In the genomic region with DNA sequence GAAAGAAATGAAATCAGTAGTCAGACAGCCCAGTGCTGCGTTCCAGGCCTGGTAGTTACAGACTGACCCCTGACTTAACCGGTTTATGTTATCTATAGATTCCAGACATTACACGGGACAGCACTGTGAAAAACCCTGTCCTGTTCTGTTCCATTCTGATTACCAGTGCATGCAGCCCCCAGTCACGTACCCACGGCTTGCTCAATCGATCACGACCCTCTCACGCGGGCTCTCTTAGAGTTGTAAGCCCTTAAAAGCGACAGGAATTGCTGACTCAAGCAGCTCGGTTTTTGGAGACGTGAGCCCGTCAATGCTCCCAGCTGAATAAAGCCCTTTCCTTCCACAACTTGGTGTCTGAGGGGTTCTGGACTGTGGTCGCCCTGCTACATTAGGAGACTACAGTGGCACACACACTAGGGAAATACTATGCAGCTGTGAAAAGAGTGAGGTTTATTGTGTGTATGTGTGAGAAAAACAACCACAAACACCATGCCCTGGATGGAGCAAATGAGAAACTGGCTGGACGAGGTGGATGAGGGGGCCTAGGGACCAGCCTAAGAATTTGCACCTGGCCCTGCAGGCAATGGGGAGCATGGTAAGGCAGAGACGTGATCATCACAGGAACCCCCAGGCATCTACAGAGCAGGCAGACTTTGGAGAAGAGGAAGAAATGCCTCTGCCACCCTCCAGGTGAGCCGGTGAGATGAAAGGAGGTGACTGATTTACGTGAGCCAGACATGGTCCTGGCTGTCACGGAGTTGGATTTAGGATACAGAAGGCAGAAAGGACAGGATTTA, we compare ENCODE assay signal across 2 cellular contexts.
TF ChIP-seq lines count a peak whose summit lies in the region.

No MANE protein-coding gene starts in this region.

TF ChIP-seq in GM23338, 12 proteins besides CTCF, POLR2A, EP300 and RAD21:
- no peak for TF ChIP-seq JUNB (IDR thresholded peaks at IDR 0.05; ENCODE audit: unreplicated experiment)
- TF ChIP-seq, protein P1, sequence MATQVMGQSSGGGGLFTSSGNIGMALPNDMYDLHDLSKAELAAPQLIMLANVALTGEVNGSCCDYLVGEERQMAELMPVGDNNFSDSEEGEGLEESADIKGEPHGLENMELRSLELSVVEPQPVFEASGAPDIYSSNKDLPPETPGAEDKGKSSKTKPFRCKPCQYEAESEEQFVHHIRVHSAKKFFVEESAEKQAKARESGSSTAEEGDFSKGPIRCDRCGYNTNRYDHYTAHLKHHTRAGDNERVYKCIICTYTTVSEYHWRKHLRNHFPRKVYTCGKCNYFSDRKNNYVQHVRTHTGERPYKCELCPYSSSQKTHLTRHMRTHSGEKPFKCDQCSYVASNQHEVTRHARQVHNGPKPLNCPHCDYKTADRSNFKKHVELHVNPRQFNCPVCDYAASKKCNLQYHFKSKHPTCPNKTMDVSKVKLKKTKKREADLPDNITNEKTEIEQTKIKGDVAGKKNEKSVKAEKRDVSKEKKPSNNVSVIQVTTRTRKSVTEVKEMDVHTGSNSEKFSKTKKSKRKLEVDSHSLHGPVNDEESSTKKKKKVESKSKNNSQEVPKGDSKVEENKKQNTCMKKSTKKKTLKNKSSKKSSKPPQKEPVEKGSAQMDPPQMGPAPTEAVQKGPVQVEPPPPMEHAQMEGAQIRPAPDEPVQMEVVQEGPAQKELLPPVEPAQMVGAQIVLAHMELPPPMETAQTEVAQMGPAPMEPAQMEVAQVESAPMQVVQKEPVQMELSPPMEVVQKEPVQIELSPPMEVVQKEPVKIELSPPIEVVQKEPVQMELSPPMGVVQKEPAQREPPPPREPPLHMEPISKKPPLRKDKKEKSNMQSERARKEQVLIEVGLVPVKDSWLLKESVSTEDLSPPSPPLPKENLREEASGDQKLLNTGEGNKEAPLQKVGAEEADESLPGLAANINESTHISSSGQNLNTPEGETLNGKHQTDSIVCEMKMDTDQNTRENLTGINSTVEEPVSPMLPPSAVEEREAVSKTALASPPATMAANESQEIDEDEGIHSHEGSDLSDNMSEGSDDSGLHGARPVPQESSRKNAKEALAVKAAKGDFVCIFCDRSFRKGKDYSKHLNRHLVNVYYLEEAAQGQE (IDR thresholded peaks at IDR 0.05; ENCODE audit: unreplicated experiment), result no peak
- TF ChIP-seq EZH2 (IDR thresholded peaks at IDR 0.05; ENCODE audit: low read depth, unreplicated experiment), result no peak
- TF ChIP-seq CREB1 (CRISPR knock-in tag; IDR thresholded peaks at IDR 0.05; ENCODE audit: low read depth), result no peak

TF ChIP-seq in H1, 55 proteins besides CTCF, POLR2A, EP300 and RAD21:
- TF ChIP-seq JUND (IDR thresholded peaks at IDR 0.05; ENCODE audit: low read length) (no peak), CREB1 (IDR thresholded peaks at IDR 0.05) (no peak), CHD2 (IDR thresholded peaks at IDR 0.05; ENCODE audit: low read length) (no peak), EGR1 (IDR thresholded peaks at IDR 0.05; ENCODE audit: borderline replicate concordance, low read depth, low read length) (no peak), TEAD4 (IDR thresholded peaks at IDR 0.05; ENCODE audit: low read depth, low read length) (no peak), SIN3A (conservative IDR thresholded peaks at IDR 0.05 in 1 of 2, IDR thresholded peaks at IDR 0.05 in 1 of 2; ENCODE audit: low read depth in 1 of 2, low read length in 2 of 2) (no peak), POU5F1 (IDR thresholded peaks at IDR 0.05; ENCODE audit: low read depth, low read length) (no peak), CBX5 (IDR thresholded peaks at IDR 0.05; ENCODE audit: low read depth, low read length) (no peak), EZH2 (IDR thresholded peaks at IDR 0.05; ENCODE audit: low read depth, low read length, severe bottlenecking) (no peak), TBP (IDR thresholded peaks at IDR 0.05; ENCODE audit: low read depth, low read length) (no peak), BCL11A (IDR thresholded peaks at IDR 0.05; ENCODE audit: low read depth in 2 of 2, low read length in 2 of 2) (no peak), HDAC6 (IDR thresholded peaks at IDR 0.05; ENCODE audit: low read depth, low read length) (no peak)
- TF ChIP-seq, protein P2, sequence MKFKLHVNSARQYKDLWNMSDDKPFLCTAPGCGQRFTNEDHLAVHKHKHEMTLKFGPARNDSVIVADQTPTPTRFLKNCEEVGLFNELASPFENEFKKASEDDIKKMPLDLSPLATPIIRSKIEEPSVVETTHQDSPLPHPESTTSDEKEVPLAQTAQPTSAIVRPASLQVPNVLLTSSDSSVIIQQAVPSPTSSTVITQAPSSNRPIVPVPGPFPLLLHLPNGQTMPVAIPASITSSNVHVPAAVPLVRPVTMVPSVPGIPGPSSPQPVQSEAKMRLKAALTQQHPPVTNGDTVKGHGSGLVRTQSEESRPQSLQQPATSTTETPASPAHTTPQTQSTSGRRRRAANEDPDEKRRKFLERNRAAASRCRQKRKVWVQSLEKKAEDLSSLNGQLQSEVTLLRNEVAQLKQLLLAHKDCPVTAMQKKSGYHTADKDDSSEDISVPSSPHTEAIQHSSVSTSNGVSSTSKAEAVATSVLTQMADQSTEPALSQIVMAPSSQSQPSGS (IDR thresholded peaks at IDR 0.05; ENCODE audit: low read length), result no peak
- TF ChIP-seq, protein P3, sequence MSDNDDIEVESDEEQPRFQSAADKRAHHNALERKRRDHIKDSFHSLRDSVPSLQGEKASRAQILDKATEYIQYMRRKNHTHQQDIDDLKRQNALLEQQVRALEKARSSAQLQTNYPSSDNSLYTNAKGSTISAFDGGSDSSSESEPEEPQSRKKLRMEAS (IDR thresholded peaks at IDR 0.05), result no peak
- TF ChIP-seq, protein P4, sequence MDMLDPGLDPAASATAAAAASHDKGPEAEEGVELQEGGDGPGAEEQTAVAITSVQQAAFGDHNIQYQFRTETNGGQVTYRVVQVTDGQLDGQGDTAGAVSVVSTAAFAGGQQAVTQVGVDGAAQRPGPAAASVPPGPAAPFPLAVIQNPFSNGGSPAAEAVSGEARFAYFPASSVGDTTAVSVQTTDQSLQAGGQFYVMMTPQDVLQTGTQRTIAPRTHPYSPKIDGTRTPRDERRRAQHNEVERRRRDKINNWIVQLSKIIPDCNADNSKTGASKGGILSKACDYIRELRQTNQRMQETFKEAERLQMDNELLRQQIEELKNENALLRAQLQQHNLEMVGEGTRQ (IDR thresholded peaks at IDR 0.05; ENCODE audit: low read length), result no peak
TF ChIP-seq in H1: peak in this region for 0.
